12 cellular contexts compared by ENCODE assay signal in the genomic region with DNA sequence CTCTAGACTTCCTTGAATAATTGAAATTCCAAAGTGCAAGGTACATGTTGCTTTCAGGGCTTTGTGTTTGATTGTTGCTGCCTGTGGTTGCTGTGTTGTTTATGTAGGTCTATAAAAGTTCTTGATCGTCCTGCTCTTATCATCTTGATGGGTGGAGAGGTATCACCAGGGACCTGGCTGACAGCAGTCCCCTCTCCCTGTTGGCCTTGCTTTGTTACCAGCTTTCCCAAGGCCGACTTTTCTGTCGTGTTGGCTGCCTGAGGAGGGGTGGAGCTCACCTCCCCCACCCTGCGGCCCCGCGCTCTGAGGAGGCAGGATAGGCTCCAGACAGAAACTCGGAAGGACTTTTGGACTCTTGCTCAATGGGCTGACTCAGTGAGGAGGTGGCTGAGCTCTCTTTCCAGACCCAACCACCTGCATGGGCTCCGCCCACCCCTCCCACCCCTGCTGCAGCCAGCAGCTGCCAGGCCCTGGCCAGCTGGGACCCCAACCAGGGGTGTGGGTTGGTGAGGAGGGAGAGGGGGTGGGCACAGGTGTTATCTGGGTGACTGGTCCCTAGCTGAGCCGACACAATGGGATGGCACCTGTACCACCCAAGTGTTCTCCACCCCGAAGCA. TPM values are rescaled to one million over a fixed set of nuclear protein-coding genes. Genes with fewer than 3 reads are reported as not detected.
DNase-seq lines count a peak whose midpoint lies in the region; ATAC-seq and TF ChIP-seq lines count a peak whose summit lies in the region.
"Had no signal": no experiment of that assay in that cellular context is flagged by ENCODE, and none has a peak within 500 bp of the region (broad histone marks: within the 10 kb centered on the region; RNA-seq: fewer than 3 reads in every experiment).

No MANE protein-coding gene starts in this region.

- WGBS in smooth muscle cell (ENCODE audit: low lambda C conversion rate) = 50% methylated on average over 10 of the region's 10 CpGs

- no peak for TF ChIP-seq CTCF in smooth muscle cell (IDR thresholded peaks at IDR 0.05; ENCODE audit: borderline replicate concordance, insufficient read depth, poor library complexity, severe bottlenecking)

- no peaks in the 10 kb centered on the region for H3K9me3 ChIP-seq in smooth muscle cell (replicated peaks; ENCODE audit: low read depth)

- H3K27ac ChIP-seq in smooth muscle cell (ENCODE audit: low read depth) = peak overlapping the region; percentile 79

- peak overlapping the region; percentile 75 for H3K4me2 ChIP-seq in smooth muscle cell

- peaks cover 8% of the 10 kb centered on the region for H3F3A ChIP-seq in smooth muscle cell (ENCODE audit: low read depth)

- no peak overlapping the region for H2AFZ ChIP-seq in smooth muscle cell (ENCODE audit: low read depth)

- DNase-seq in HT-29 (ENCODE audit: low spot score) (peak; percentile 97), SIG-M5 (lab: John Stamatoyannopoulos, UW) (peak; percentile 41), iris pigment epithelial cell (ENCODE audit: low read depth) (peak; percentile 63), smooth muscle cell (lab: John Stamatoyannopoulos, UW; ENCODE audit: unreplicated experiment) (no peak), hepatic stellate cell (ENCODE audit: low spot score) (no peak), NCI-H2107 treated with DMSO at 0.1 percent for 48 hours (lab: John Stamatoyannopoulos, UW; ENCODE audit: unreplicated experiment) (no peak)
- DNase-seq in stimulated activated CD4-positive, alpha-beta T cell treated with anti-CD3 and anti-CD28 coated beads, Interleukin-12 subunit alpha, Interleukin-12 subunit beta, amount 100 ng/mL, for 4 hours = no peak
- DNase-seq: effector memory CD4-positive, alpha-beta T cell; naive B cell; T-cell had no signal

- H3K9ac ChIP-seq in smooth muscle cell (ENCODE audit: low read depth) = peak overlapping the region; percentile 52

- H3K79me2 ChIP-seq in smooth muscle cell (ENCODE audit: low read depth) = peaks cover 9% of the 10 kb centered on the region

- H3K27me3 ChIP-seq in smooth muscle cell (ENCODE audit: low read depth) = no peaks in the 10 kb centered on the region

- no peak for ATAC-seq in GM18867 (IDR thresholded peaks at IDR 0.05; ENCODE audit: unreplicated experiment)
- ATAC-seq: K562, T-cell had no signal

- peak overlapping the region; percentile 73 for H3K4me3 ChIP-seq in smooth muscle cell
- H3K4me3 ChIP-seq: K562 had no signal

- H3K36me3 ChIP-seq in smooth muscle cell (ENCODE audit: low read depth) = no peaks in the 10 kb centered on the region

- peaks cover 41% of the 10 kb centered on the region for H3K4me1 ChIP-seq in smooth muscle cell (ENCODE audit: low read depth)

- peaks cover 16% of the 10 kb centered on the region for H4K20me1 ChIP-seq in smooth muscle cell (ENCODE audit: low read depth)

RNA-seq across cellular contexts. Expression of a gene that starts 2.0 kb away (rescaled TPM):
- 108 and 119 TPM in 2 replicates for total RNA-seq in HT-29 (2014; rRNA removed; shearing (Covaris generic))
- 9.5 and 16.9 TPM in 2 replicates for total RNA-seq in smooth muscle cell
- 10.1 and 14.9 TPM in 2 replicates for polyA plus RNA-seq in smooth muscle cell
- polyA plus RNA-seq: K562 had no signal

RNA-seq across cellular contexts. Expression of a gene that starts 23.9 kb away (rescaled TPM):
- total RNA-seq in HT-29 (2014; rRNA removed; shearing (Covaris generic)) = not detected in 2 replicates
- total RNA-seq in smooth muscle cell = not detected in 2 replicates
- not detected in 2 replicates for polyA plus RNA-seq in smooth muscle cell
- total RNA-seq: K562 had no signal
- polyA plus RNA-seq: K562 had no signal

Comparison
In these comparisons a context has a peak if more than half of its experiments do, and no peak if none do; other contexts are left out.
1. DNase-seq: peak in HT-29 (single experiment), SIG-M5 (single experiment) and iris pigment epithelial cell (single experiment); none in smooth muscle cell (single experiment), hepatic stellate cell (single experiment), stimulated activated CD4-positive, alpha-beta T cell treated with anti-CD3 and anti-CD28 coated beads, Interleukin-12 subunit alpha, Interleukin-12 subunit beta, amount 100 ng/mL, for 4 hours (single experiment) and NCI-H2107 treated with DMSO at 0.1 percent for 48 hours (single experiment).